In the genomic region with DNA sequence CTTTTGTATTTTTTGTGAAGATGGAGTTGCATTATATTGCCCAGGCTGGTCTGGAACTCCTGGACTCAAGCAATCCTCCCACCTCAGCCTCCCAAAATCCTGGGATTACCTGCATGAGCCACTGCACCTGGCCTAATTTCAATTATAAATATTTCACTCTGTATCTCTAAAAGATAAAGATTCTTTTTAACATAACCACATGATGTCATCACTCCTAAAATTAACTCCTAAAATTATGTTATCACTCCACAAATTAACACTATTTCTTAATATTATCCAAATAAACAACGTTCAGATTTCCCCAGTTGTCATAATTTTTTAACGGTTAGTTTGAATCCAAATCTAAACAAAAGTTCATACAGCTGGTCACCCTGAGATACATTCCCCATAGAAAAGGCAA, we compare ENCODE assay signal across 31 cellular contexts.
"Had no signal": no experiment of that assay in that cellular context is flagged by ENCODE, and none has a peak within 500 bp of the region (broad histone marks: within the 10 kb centered on the region; RNA-seq: fewer than 3 reads in every experiment).

No MANE protein-coding gene starts in this region.

- H3K36me3 ChIP-seq: uterus had no signal

- H3K27me3 Mint-ChIP-seq: naive thymus-derived CD4-positive, alpha-beta T cell; progenitor cell of endocrine pancreas; stimulated activated memory B cell treated with anti-CD40 and anti-IgM and Interleukin-4, amounts not matched to agents 10 μg/mL and 1 μg/mL and 100 μg/mL, for 72 hours; stimulated activated naive CD8-positive, alpha-beta T cell treated with anti-CD3 and anti-CD28 coated beads, Interleukin-15, amount 100 ng/mL, for 72 hours; type B pancreatic cell had no signal

- H3K4me3 Mint-ChIP-seq: naive thymus-derived CD4-positive, alpha-beta T cell; natural killer cell; nephron; neural crest cell; stimulated activated memory B cell treated with anti-CD40 and anti-IgM and Interleukin-4, amounts not matched to agents 10 μg/mL and 1 μg/mL and 100 μg/mL, for 72 hours; stimulated activated naive CD8-positive, alpha-beta T cell treated with anti-CD3 and anti-CD28 coated beads, Interleukin-15, amount 100 ng/mL, for 72 hours; type B pancreatic cell had no signal

- H3K27ac Mint-ChIP-seq: naive thymus-derived CD4-positive, alpha-beta T cell; natural killer cell; nephron; progenitor cell of endocrine pancreas; stimulated activated memory B cell treated with anti-CD40 and anti-IgM and Interleukin-4, amounts not matched to agents 10 μg/mL and 1 μg/mL and 100 μg/mL, for 72 hours; type B pancreatic cell had no signal

- H3K27ac ChIP-seq: neutrophil, pancreas, psoas muscle, skin epidermis, spleen, suprapubic skin, testis, tibial artery, transverse colon, upper lobe of right lung, uterus had no signal

- H3K4me3 ChIP-seq: pancreas, psoas muscle, skin epidermis, smooth muscle cell, spleen, suprapubic skin, testis, tibial artery, transverse colon, upper lobe of right lung, uterus had no signal

- DNase-seq: naive thymus-derived CD4-positive, alpha-beta T cell; natural killer cell; nucleus accumbens; pancreas; psoas muscle; right cardiac atrium; spleen; stimulated activated CD4-positive, alpha-beta T cell treated with anti-CD3 and anti-CD28 coated beads, Interleukin-12 subunit alpha, Interleukin-12 subunit beta, amount 100 ng/mL, for 4 hours; stimulated activated CD4-positive, alpha-beta T cell treated with anti-CD3 and anti-CD28 coated beads, Interleukin-1b, Interleukin-23, amount 100 ng/mL, for 48 hours; stimulated activated CD4-positive, alpha-beta T cell treated with anti-CD3 and anti-CD28 coated beads, Interleukin-4, amount 100 ng/mL, for 1 hour; stimulated activated CD4-positive, alpha-beta T cell treated with anti-CD3 and anti-CD28 coated beads, Interleukin-4, amount 100 ng/mL, for 4 hours; stimulated activated CD8-positive, alpha-beta memory T cell treated with anti-CD3 and anti-CD28 coated beads, Interleukin-4, amount 100 ng/mL, for 48 hours; stimulated activated naive CD4-positive, alpha-beta T cell; stimulated activated naive CD8-positive, alpha-beta T cell treated with anti-CD3 and anti-CD28 coated beads, Interleukin-15, amount 100 ng/mL, for 72 hours; stimulated activated naive CD8-positive, alpha-beta T cell treated with anti-CD3 and anti-CD28 coated beads, Interleukin-15, Interleukin-2, amounts not matched to agents 100 U/mL and 50 U/mL, for 24 hours; substantia nigra; testis; tibial artery; transverse colon; upper lobe of right lung; uterus had no signal

- ATAC-seq: naive thymus-derived CD4-positive, alpha-beta T cell; natural killer cell; pancreas; psoas muscle; right cardiac atrium; sciatic nerve; stimulated activated memory B cell treated with anti-CD40 and anti-IgM and Interleukin-4, amounts not matched to agents 10 μg/mL and 1 μg/mL and 100 μg/mL, for 72 hours; stimulated activated naive CD8-positive, alpha-beta T cell treated with anti-CD3 and anti-CD28 coated beads, Interleukin-15, amount 100 ng/mL, for 72 hours; stimulated activated naive CD8-positive, alpha-beta T cell treated with anti-CD3 and anti-CD28 coated beads, Interleukin-15, Interleukin-2, amounts not matched to agents 100 U/mL and 50 U/mL, for 24 hours; upper lobe of right lung had no signal

- H3K9me3 Mint-ChIP-seq: neural crest cell had no signal

- H3K9me3 ChIP-seq: neutrophil, pancreas, suprapubic skin, testis, tibial artery, transverse colon, upper lobe of right lung, uterus had no signal

- H3K4me1 Mint-ChIP-seq: naive thymus-derived CD4-positive, alpha-beta T cell; natural killer cell; neural crest cell; stimulated activated memory B cell treated with anti-CD40 and anti-IgM and Interleukin-4, amounts not matched to agents 10 μg/mL and 1 μg/mL and 100 μg/mL, for 72 hours; stimulated activated naive CD8-positive, alpha-beta T cell treated with anti-CD3 and anti-CD28 coated beads, Interleukin-15, amount 100 ng/mL, for 72 hours had no signal

- H3K4me1 ChIP-seq: pancreas, spleen, suprapubic skin, testis, transverse colon, upper lobe of right lung, uterus had no signal
